Comparison of ENCODE assay signal across 25 cellular contexts in the genomic region with DNA sequence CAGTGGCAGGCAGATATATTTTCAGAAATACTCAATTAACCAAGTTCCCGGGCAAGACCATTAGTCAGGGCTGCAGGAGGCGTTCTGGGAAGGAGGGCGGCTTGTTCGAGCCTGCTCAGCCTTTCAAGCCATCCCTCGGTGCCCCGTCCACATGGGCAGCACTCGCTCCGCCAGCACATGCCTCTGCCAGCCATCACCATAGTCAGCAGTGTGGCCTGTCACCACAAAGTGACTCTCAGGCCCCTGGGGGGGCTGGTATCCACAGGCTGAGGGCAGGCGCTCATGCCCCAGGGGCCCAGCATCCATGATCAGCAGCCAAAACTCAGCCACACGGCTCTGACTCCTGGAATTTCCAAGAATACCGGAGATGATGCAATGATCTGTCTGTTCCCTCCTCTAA.
DNase-seq lines count a peak whose midpoint lies in the region; ATAC-seq and TF ChIP-seq lines count a peak whose summit lies in the region.
"Had no signal": no experiment of that assay in that cellular context is flagged by ENCODE, and none has a peak within 500 bp of the region (broad histone marks: within the 10 kb centered on the region; RNA-seq: fewer than 3 reads in every experiment).

No MANE protein-coding gene starts in this region.

- in situ Hi-C loops in ACHN (cut with HindIII; ENCODE audit: low pct_ligation_motif_present, low pct_unique_long_range_greater_than_20kb, low sequenced_read_pairs), result no loop called here

- H3K4me1 ChIP-seq in esophagus muscularis mucosa (peaks cover 0 to 74% (median 73%) of the 10 kb centered on the region in 4 donors), neutrophil (ENCODE audit: control insufficient read depth in 1 of 2, insufficient read depth in 1 of 2, low read depth in 1 of 2, low read length in 1 of 2) (peaks cover 19 to 31% of the 10 kb centered on the region in 2 experiments), upper lobe of right lung (no peaks in the 10 kb centered on the region)
- H3K4me1 ChIP-seq: uterus had no signal

- intact Hi-C loops in Right ventricle myocardium superior (cut with DNase I) (no loop called here), left cardiac atrium (cut with DNase I) (no loop called here), esophagus muscularis mucosa (cut with DNase I) (no loop called here), upper lobe of right lung (cut with DNase I) (no loop called here)

- peaks cover 0 to 66% (median 7%) of the 10 kb centered on the region in 4 donors for H3K36me3 ChIP-seq in esophagus muscularis mucosa
- peaks cover 98% of the 10 kb centered on the region for H3K36me3 ChIP-seq in neutrophil
- H3K36me3 ChIP-seq in upper lobe of right lung, result peaks cover 38% of the 10 kb centered on the region
- H3K36me3 ChIP-seq: uterus had no signal

- 69% methylated on average over 4 of the region's 11 CpGs for WGBS in esophagus muscularis mucosa

- no peak for TF ChIP-seq EP300 in esophagus muscularis mucosa (IDR thresholded peaks at IDR 0.05)

- DNase-seq in Right ventricle myocardium superior (peak; percentile 26), left cardiac atrium (no peak), esophagus muscularis mucosa (ENCODE audit: extremely low spot score) (no peak), upper lobe of right lung (peak; percentile 44), cortex of kidney (lab: John Stamatoyannopoulos, UW) (no peak), ACHN (no peak)
- DNase-seq in central memory CD4-positive, alpha-beta T cell, result no peak
- DNase-seq: activated CD4-positive, alpha-beta T cell treated with anti-CD3 and anti-CD28 coated beads, Interleukin-2, amount 50 U/mL, for 1 hour; activated CD4-positive, CD25-positive, alpha-beta regulatory T cell; activated effector memory CD4-positive, alpha-beta T cell treated with Interleukin-2 at 50 U/mL for 16 hours; activated T-cell treated with anti-CD3 and anti-CD28 coated beads, Interleukin-2, amount 50 U/mL, for 1 hour; CD8-positive, alpha-beta T cell; effector CD8-positive, alpha-beta T cell; foreskin fibroblast; NCI-H1694 treated with DMSO at 0.1 percent for 48 hours; NCI-H2171; NCI-H82; small intestine; stimulated activated naive CD4-positive, alpha-beta T cell had no signal

- no peaks in the 10 kb centered on the region for H3K9me3 ChIP-seq in esophagus muscularis mucosa
- no peaks in the 10 kb centered on the region for H3K9me3 ChIP-seq in neutrophil
- H3K9me3 ChIP-seq in upper lobe of right lung, result no peaks in the 10 kb centered on the region
- H3K9me3 ChIP-seq: testis, uterus had no signal

- TF ChIP-seq CTCF in esophagus muscularis mucosa (IDR thresholded peaks at IDR 0.05), result no peak
- no peak for TF ChIP-seq CTCF in neutrophil (IDR thresholded peaks at IDR 0.05)
- TF ChIP-seq CTCF in upper lobe of right lung (IDR thresholded peaks at IDR 0.05), result no peak

- no peak for TF ChIP-seq POLR2A in esophagus muscularis mucosa (IDR thresholded peaks at IDR 0.05; ENCODE audit: low read depth)

- H3K27me3 ChIP-seq in esophagus muscularis mucosa, result no peaks in the 10 kb centered on the region
- H3K27me3 ChIP-seq in neutrophil, result no peaks in the 10 kb centered on the region
- no peaks in the 10 kb centered on the region for H3K27me3 ChIP-seq in upper lobe of right lung
- H3K27me3 ChIP-seq: heart left ventricle, testis, uterus had no signal

- no peak overlapping the region for H3K4me3 ChIP-seq in esophagus muscularis mucosa
- H3K4me3 ChIP-seq in neutrophil (ENCODE audit: low read depth in 1 of 2, low read length in 1 of 2), result no peak overlapping the region
- no peak overlapping the region for H3K4me3 ChIP-seq in upper lobe of right lung
- H3K4me3 ChIP-seq: heart left ventricle, testis, uterus had no signal

- no peak for ATAC-seq in Right ventricle myocardium superior (ENCODE audit: poor library complexity)
- no peak for ATAC-seq in left cardiac atrium
- ATAC-seq in upper lobe of right lung, result no peak
- ATAC-seq: activated naive CD4-positive, alpha-beta T cell treated with anti-CD3 and anti-CD28 coated beads, Interleukin-2, amount 50 U/mL, for 72 hours; CD8-positive, alpha-beta T cell; natural killer cell treated with Interleukin-12 subunit alpha and Interleukin-12 subunit beta and Interleukin-15 and Interleukin-18, amount 100 ng/mL, for 72 hours had no signal

- H3K27ac ChIP-seq in esophagus muscularis mucosa (replicated peaks in 1 of 4) (peak overlapping the region; percentile 91 to 95 (median 92)), neutrophil (peak overlapping the region; percentile 39), upper lobe of right lung (no peak overlapping the region)
- H3K27ac ChIP-seq: testis, uterus had no signal

Comparison
In these comparisons a context has a peak if more than half of its experiments do, and no peak if none do; other contexts are left out.
1. DNase-seq: peak in Right ventricle myocardium superior (single experiment) and upper lobe of right lung (single experiment); none in left cardiac atrium (single experiment), esophagus muscularis mucosa (single experiment), cortex of kidney (single experiment), central memory CD4-positive, alpha-beta T cell (single experiment) and ACHN (single experiment).